15 cellular contexts compared by ENCODE assay signal in the genomic region with DNA sequence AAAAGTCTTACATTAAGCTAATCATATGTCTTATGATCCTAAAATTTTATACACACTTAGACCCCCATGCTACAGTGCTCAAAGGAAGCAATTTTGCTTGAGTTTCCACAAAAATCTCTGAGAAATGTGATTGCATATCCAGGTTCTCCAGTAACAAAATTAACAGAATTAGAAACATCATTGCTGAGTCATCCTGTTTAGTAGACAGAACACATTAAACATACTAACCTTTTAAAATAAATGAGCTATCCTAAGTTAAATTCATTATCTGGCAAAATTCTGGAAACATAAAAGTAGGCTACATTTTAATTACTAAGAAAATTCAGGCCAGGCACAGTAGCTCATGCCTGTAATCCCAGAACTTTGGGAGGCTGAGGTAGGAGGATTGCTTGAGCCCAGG.
A peak's percentile ranks its signal among the peaks of the same experiment; 100 is the strongest.
DNase-seq lines count a peak whose midpoint lies in the region; ATAC-seq, FAIRE-seq and TF ChIP-seq lines count a peak whose summit lies in the region.
"Had no signal": no experiment of that assay in that cellular context is flagged by ENCODE, and none has a peak within 500 bp of the region (broad histone marks: within the 10 kb centered on the region; RNA-seq: fewer than 3 reads in every experiment).

No MANE protein-coding gene starts in this region.

- CTCF ChIA-PET in IMR-90 (lab: Yijun Ruan, JAX) = no interaction called here
- CTCF ChIA-PET in K562 (lab: Yijun Ruan, JAX; ENCODE audit: low intra/inter-chr PET ratio) = no interaction called here

- in situ Hi-C loops in IMR-90 (cut with MboI; ENCODE audit: low sequenced_read_pairs) = no loop called here
- in situ Hi-C loops in K562 (cut with MboI) = no loop called here

- 0 out of 2 replicates have a peak overlapping the region, but pooled peaks have one; percentile 64 for H3K18ac ChIP-seq in IMR-90 (ENCODE audit: low read depth, low read length)

- no peak overlapping the region for H2AK5ac ChIP-seq in IMR-90 (ENCODE audit: low read depth, low read length)

- no peak for TF ChIP-seq EP300 in K562 (IDR thresholded peaks at IDR 0.05; ENCODE audit: low read length)

- H3K4me2 ChIP-seq in IMR-90 (ENCODE audit: low read depth, low read length) = no peak overlapping the region
- no peak overlapping the region for H3K4me2 ChIP-seq in K562 (ENCODE audit: insufficient read depth, low read length)
- no peak overlapping the region for H3K4me2 ChIP-seq in keratinocyte (ENCODE audit: control insufficient read depth, extremely low read depth, insufficient read depth, low read depth, low read length)
- no peak overlapping the region for H3K4me2 ChIP-seq in osteoblast (ENCODE audit: insufficient read depth, low read length)

- TF ChIP-seq CTCF in IMR-90 (conservative IDR thresholded peaks at IDR 0.05; ENCODE audit: low read depth, low read length) = no peak
- TF ChIP-seq CTCF in K562 (IDR thresholded peaks at IDR 0.05 in 2 of 3, conservative IDR thresholded peaks at IDR 0.05 in 1 of 3; ENCODE audit: insufficient read depth in 2 of 3, low read depth in 1 of 3, low read length in 3 of 3) = no peak
- no peak for TF ChIP-seq CTCF in keratinocyte (optimal IDR thresholded peaks at IDR 0.05 in 1 of 3, IDR thresholded peaks at IDR 0.05 in 1 of 3, conservative IDR thresholded peaks at IDR 0.05 in 1 of 3; ENCODE audit: extremely low read depth in 1 of 3, insufficient read depth in 2 of 3, low read length in 3 of 3)
- TF ChIP-seq CTCF in testis (IDR thresholded peaks at IDR 0.05) = no peak
- no peak for TF ChIP-seq CTCF in osteoblast (IDR thresholded peaks at IDR 0.05; ENCODE audit: extremely low read depth, low read depth, low read length)

- H3K27ac ChIP-seq in IMR-90 (ENCODE audit: insufficient read depth, low read length) (no peak overlapping the region; the same call in 1 of the 2 replicates), K562 (ENCODE audit: extremely low read depth, low read depth, low read length) (no peak overlapping the region), keratinocyte (ENCODE audit: control insufficient read depth, insufficient read depth, low read length) (peak overlapping the region; percentile 3), testis (no peak overlapping the region), osteoblast (ENCODE audit: low read depth, low read length) (no peak overlapping the region)

- H3K4me3 ChIP-seq in IMR-90 (ENCODE audit: insufficient read depth, low read depth, low read length) = no peak overlapping the region
- H3K4me3 ChIP-seq in K562 = no peak overlapping the region
- H3K4me3 ChIP-seq in keratinocyte (ENCODE audit: control insufficient read depth in 2 of 3, extremely low read depth in 1 of 3, insufficient read depth in 2 of 3, low read depth in 1 of 3, low read length in 3 of 3) = no peak overlapping the region
- no peak overlapping the region for H3K4me3 ChIP-seq in testis
- H3K4me3 ChIP-seq in osteoblast (ENCODE audit: insufficient read depth, low read length) = no peak overlapping the region

- no peak overlapping the region for H3K9ac ChIP-seq in IMR-90 (ENCODE audit: low read depth, low read length)
- H3K9ac ChIP-seq in K562 (ENCODE audit: insufficient read depth in 1 of 2, low read depth in 2 of 2, low read length in 2 of 2) = no peak overlapping the region
- no peak overlapping the region for H3K9ac ChIP-seq in keratinocyte (ENCODE audit: control insufficient read depth, extremely low read depth, insufficient read depth, low read length)

- H3K9me3 ChIP-seq in IMR-90 (ENCODE audit: control insufficient read depth, insufficient read depth, low read length) = no peaks in the 10 kb centered on the region
- H3K9me3 ChIP-seq in K562 (replicated peaks; ENCODE audit: control insufficient read depth, insufficient read depth, low read depth, low read length) = no peaks in the 10 kb centered on the region
- no peaks in the 10 kb centered on the region for H3K9me3 ChIP-seq in keratinocyte (ENCODE audit: control insufficient read depth, low read depth, low read length)
- H3K9me3 ChIP-seq in testis = no peaks in the 10 kb centered on the region
- no peaks in the 10 kb centered on the region for H3K9me3 ChIP-seq in osteoblast (ENCODE audit: low read depth, low read length)

- BruUV-seq in IMR-90 (replicated peaks; lab: Mats Ljungman, UMichigan) (no TSS peak), K562 (replicated peaks; lab: Mats Ljungman, UMichigan) (no TSS peak)

- H3K9me1 ChIP-seq in IMR-90 (ENCODE audit: insufficient read depth, low read length) (peaks cover 4% of the 10 kb centered on the region; the same call in 1 of the 2 replicates), K562 (ENCODE audit: control insufficient read depth, insufficient read depth, low read length) (no peaks in the 10 kb centered on the region), keratinocyte (ENCODE audit: control insufficient read depth, extremely low read depth, insufficient read depth, low read length) (no peaks in the 10 kb centered on the region)

- DNase-seq in GM03348 (ENCODE audit: low spot score) (peak; percentile 12), IMR-90 (peak; percentile 37), K562 (ENCODE audit: extremely low read depth in 1 of 4, low spot score in 3 of 4) (no peak), keratinocyte (ENCODE audit: low read depth, low spot score) (no peak), testis (no peak), osteoblast (ENCODE audit: insufficient read length, low spot score, missing footprints) (no peak)
- DNase-seq: CD8-positive, alpha-beta memory T cell; MV-4-11; NCI-H1417 treated with DMSO at 0.1 percent for 48 hours; NCI-H2029; NCI-H2171 treated with DMSO at 0.1 percent for 48 hours; NCI-H774; RPMI8226; T-cell had no signal

- no peak overlapping the region for H4K8ac ChIP-seq in IMR-90 (ENCODE audit: low read depth in 2 of 2, low read length in 2 of 2)

- ATAC-seq in IMR-90 (ENCODE audit: low read depth) (no peak), K562 (no peak), HG03460 (IDR thresholded peaks at IDR 0.05; ENCODE audit: unreplicated experiment) (no peak)
- ATAC-seq: T-cell had no signal

- H2BK20ac ChIP-seq in IMR-90 (ENCODE audit: low read depth, low read length) = no peak overlapping the region

- no peak overlapping the region for H2BK15ac ChIP-seq in IMR-90 (ENCODE audit: low read depth, low read length)

- H4K91ac ChIP-seq in IMR-90 (ENCODE audit: insufficient read depth, low read depth, low read length) = no peak overlapping the region

- H2BK5ac ChIP-seq in IMR-90 (ENCODE audit: low read depth, low read length, poor library complexity, severe bottlenecking) = no peak overlapping the region

- TF ChIP-seq RAD21 in IMR-90 (IDR thresholded peaks at IDR 0.05; ENCODE audit: low read length) = no peak
- TF ChIP-seq RAD21 in K562 (CRISPR knock-in tag; conservative IDR thresholded peaks at IDR 0.05 in 1 of 2, IDR thresholded peaks at IDR 0.05 in 1 of 2) = no peak

- no peak overlapping the region for H3K56ac ChIP-seq in IMR-90 (ENCODE audit: extremely low read depth, insufficient read depth, low read length)

- H3K23ac ChIP-seq in IMR-90 (ENCODE audit: low read depth, low read length) = no peak overlapping the region

- dilution Hi-C loops in IMR-90 (cut with HindIII; ENCODE audit: low sequenced_read_pairs, unreplicated experiment) = no loop called here
- dilution Hi-C loops in keratinocyte (cut with MboI; ENCODE audit: extremely low pct_ligation_motif_present, low sequenced_read_pairs) = no loop called here

- H3K79me2 ChIP-seq in K562 (ENCODE audit: control insufficient read depth, insufficient read depth, low read length) (no peaks in the 10 kb centered on the region), keratinocyte (ENCODE audit: control insufficient read depth, insufficient read depth, low read length) (no peaks in the 10 kb centered on the region), osteoblast (ENCODE audit: insufficient read depth, low read length) (peaks cover 10% of the 10 kb centered on the region)

- no peak overlapping the region for H4K5ac ChIP-seq in IMR-90 (ENCODE audit: low read depth, low read length)

- no peaks in the 10 kb centered on the region for H3K36me3 ChIP-seq in IMR-90 (ENCODE audit: control insufficient read depth, insufficient read depth, low read length)
- no peaks in the 10 kb centered on the region for H3K36me3 ChIP-seq in K562 (ENCODE audit: control insufficient read depth, insufficient read depth, low read length)
- no peaks in the 10 kb centered on the region for H3K36me3 ChIP-seq in keratinocyte (ENCODE audit: control insufficient read depth in 2 of 2, extremely low read depth in 1 of 2, insufficient read depth in 2 of 2, low read length in 2 of 2)
- H3K36me3 ChIP-seq in testis (ENCODE audit: low read depth, missing control alignments) = no peaks in the 10 kb centered on the region
- no peaks in the 10 kb centered on the region for H3K36me3 ChIP-seq in osteoblast (ENCODE audit: insufficient read depth, low read length)

- peaks cover 9% of the 10 kb centered on the region for H3K4me1 ChIP-seq in IMR-90 (ENCODE audit: control insufficient read depth, insufficient read depth, low read length)
- no peaks in the 10 kb centered on the region for H3K4me1 ChIP-seq in K562 (replicated peaks in 1 of 2; ENCODE audit: control insufficient read depth in 2 of 2, insufficient read depth in 2 of 2, low read length in 2 of 2)
- H3K4me1 ChIP-seq in keratinocyte (ENCODE audit: control insufficient read depth, extremely low read depth, insufficient read depth, low read length) = peaks cover 22% of the 10 kb centered on the region
- H3K4me1 ChIP-seq in testis = no peaks in the 10 kb centered on the region
- H3K4me1 ChIP-seq in osteoblast (ENCODE audit: insufficient read depth, low read length) = peaks cover 18% of the 10 kb centered on the region

- POLR2A ChIA-PET in IMR-90 (lab: Charles Lee; ENCODE audit: unreplicated experiment) (no interaction called here), K562 (lab: Yijun Ruan, JAX) (no interaction called here)

- H2AK9ac ChIP-seq in IMR-90 (replicated peaks; ENCODE audit: low read depth, low read length, poor library complexity) = no peak overlapping the region

- H2BK120ac ChIP-seq in IMR-90 (ENCODE audit: low read depth, low read length) = no peak overlapping the region

- no peak for FAIRE-seq in K562 (lab: Jason Lieb, UNC)
- FAIRE-seq in keratinocyte (lab: Jason Lieb, UNC) = no peak

- H4K20me1 ChIP-seq in IMR-90 (ENCODE audit: insufficient read depth, low read length) (no peaks in the 10 kb centered on the region), K562 (replicated peaks; ENCODE audit: control insufficient read depth, insufficient read depth, low read length) (no peaks in the 10 kb centered on the region), keratinocyte (ENCODE audit: control insufficient read depth, extremely low read depth, insufficient read depth, low read length) (no peaks in the 10 kb centered on the region), osteoblast (ENCODE audit: insufficient read depth, low read length) (no peaks in the 10 kb centered on the region)

- H3K27me3 ChIP-seq in IMR-90 (ENCODE audit: control insufficient read depth, insufficient read depth, low read length) = no peaks in the 10 kb centered on the region
- no peaks in the 10 kb centered on the region for H3K27me3 ChIP-seq in K562 (ENCODE audit: control insufficient read depth in 2 of 2, insufficient read depth in 2 of 2, low read length in 2 of 2)
- H3K27me3 ChIP-seq in keratinocyte (ENCODE audit: control insufficient read depth, extremely low read depth, insufficient read depth, low read length) = no peaks in the 10 kb centered on the region
- H3K27me3 ChIP-seq in testis = no peaks in the 10 kb centered on the region
- no peaks in the 10 kb centered on the region for H3K27me3 ChIP-seq in osteoblast (ENCODE audit: insufficient read depth, low read length)

- TF ChIP-seq POLR2A in IMR-90 (IDR thresholded peaks at IDR 0.05; ENCODE audit: low read depth, low read length) (no peak), K562 (conservative IDR thresholded peaks at IDR 0.05) (no peak), testis (IDR thresholded peaks at IDR 0.05) (no peak)

- no peak overlapping the region for H3K4ac ChIP-seq in IMR-90 (ENCODE audit: low read depth, low read length)

- H3K79me1 ChIP-seq in IMR-90 (ENCODE audit: low read depth in 1 of 2, low read length in 2 of 2) = peaks cover under 1 to 20% of the 10 kb centered on the region in 2 experiments; a peak in 3 of 4 replicates

- H2AFZ ChIP-seq in IMR-90 (replicated peaks; ENCODE audit: low read length, poor library complexity) (no peak overlapping the region), K562 (ENCODE audit: low read depth, low read length) (no peak overlapping the region), keratinocyte (ENCODE audit: control insufficient read depth, low read length) (no peak overlapping the region), osteoblast (ENCODE audit: low read length) (no peak overlapping the region)

- intact Hi-C loops in IMR-90 (cut with micrococcal nuclease) = no loop called here
- intact Hi-C loops in K562 (cut with micrococcal nuclease) = no loop called here
- intact Hi-C loops in testis (cut with DNase I; ENCODE audit: low total_unique reads) = no loop called here

- H3K14ac ChIP-seq in IMR-90 (replicated peaks; ENCODE audit: low read depth, low read length) = no peak overlapping the region

Comparison
In these comparisons a context has a peak if more than half of its experiments do, and no peak if none do; other contexts are left out.
1. DNase-seq: peak in GM03348 (single experiment) and IMR-90 (single experiment); none in K562 (0 of 4), keratinocyte (single experiment), testis (single experiment) and osteoblast (single experiment).